30 cellular contexts compared by ENCODE assay signal in genomic region chr9:727767-728166, GRCh38.
DNase-seq lines count a peak whose midpoint lies in the region; ATAC-seq and TF ChIP-seq lines count a peak whose summit lies in the region.
"Had no signal": no experiment of that assay in that cellular context is flagged by ENCODE, and none has a peak within 500 bp of the region (broad histone marks: within the 10 kb centered on the region; RNA-seq: fewer than 3 reads in every experiment).

No MANE protein-coding gene starts in this region.

- peak; percentile 35 for ATAC-seq in left lung
- ATAC-seq: activated CD8-positive, alpha-beta T cell treated with anti-CD3 and anti-CD28 coated beads, Interleukin-2, amount 10 ng/mL, durations not matched to agents 7 days and 5 days; activated T-helper 17 cell treated with anti-CD3 and anti-CD28 coated beads, Interleukin-2, amount 50 U/mL, for 72 hours; right cardiac atrium; stimulated activated naive CD8-positive, alpha-beta T cell treated with anti-CD3 and anti-CD28 coated beads, Interleukin-15, amount 100 ng/mL, for 72 hours had no signal

- H3K4me2 ChIP-seq in PC-9 = peak overlapping the region; percentile 20; the same call in 1 of the 2 replicates
- H3K4me2 ChIP-seq: neural progenitor cell had no signal

- H4K20me1 ChIP-seq in PC-9 (ENCODE audit: insufficient read depth) = no peaks in the 10 kb centered on the region

- intact Hi-C loops in PC-9 (cut with micrococcal nuclease; ENCODE audit: unreplicated experiment) (no loop called here), left lung (cut with DNase I) (no loop called here)

- CTCF ChIA-PET in PC-9 (lab: Charles Lee) = no interaction called here

- H3K4me1 ChIP-seq in PC-9 (replicated peaks; ENCODE audit: insufficient read depth) = peaks cover 13% of the 10 kb centered on the region; the same call in 1 of the 2 replicates
- H3K4me1 ChIP-seq in left lung = no peaks in the 10 kb centered on the region
- H3K4me1 ChIP-seq: adrenal gland, neural progenitor cell, parathyroid adenoma, spleen had no signal

- no peak for TF ChIP-seq CTCF in PC-9 (conservative IDR thresholded peaks at IDR 0.05)
- no peak for TF ChIP-seq CTCF in epithelial cell of esophagus (IDR thresholded peaks at IDR 0.05; ENCODE audit: insufficient read depth, low read depth, low read length, missing control alignments)
- TF ChIP-seq CTCF in left lung (IDR thresholded peaks at IDR 0.05) = no peak
- TF ChIP-seq CTCF in foreskin fibroblast (IDR thresholded peaks at IDR 0.05; ENCODE audit: low read depth, low read length) = no peak

- no peaks in the 10 kb centered on the region for H3K79me2 ChIP-seq in PC-9 (ENCODE audit: low read depth)
- H3K79me2 ChIP-seq: parathyroid adenoma had no signal

- H3K27me3 ChIP-seq in PC-9 (ENCODE audit: insufficient read depth, low read depth) (no peaks in the 10 kb centered on the region), left lung (no peaks in the 10 kb centered on the region)
- H3K27me3 ChIP-seq: adrenal gland, neural progenitor cell, spleen had no signal

- H3K36me3 ChIP-seq in PC-9 (ENCODE audit: low read depth) (no peaks in the 10 kb centered on the region), left lung (peaks cover 0 to 24% of the 10 kb centered on the region in 2 donors)
- H3K36me3 ChIP-seq: neural progenitor cell had no signal

- no TSS peak for BruUV-seq in PC-9 (replicated peaks; lab: Mats Ljungman, UMichigan)

- POLR2A ChIA-PET in PC-9 (lab: Charles Lee; ENCODE audit: unreplicated experiment) = no interaction called here

- H3K9me3 ChIP-seq in PC-9 (ENCODE audit: insufficient read depth, low read depth) (no peaks in the 10 kb centered on the region), left lung (no peaks in the 10 kb centered on the region)
- H3K9me3 ChIP-seq: adrenal gland, spleen had no signal

- H3K4me3 ChIP-seq in PC-9 = no peak overlapping the region
- H3K4me3 ChIP-seq in epithelial cell of esophagus (ENCODE audit: low read length) = no peak overlapping the region
- H3K4me3 ChIP-seq in left lung = no peak overlapping the region
- H3K4me3 ChIP-seq in foreskin fibroblast (ENCODE audit: low read depth in 1 of 2, low read length in 2 of 2) = no peak overlapping the region
- H3K4me3 ChIP-seq: adrenal gland, neural progenitor cell, spleen had no signal

- no peaks in the 10 kb centered on the region for H3F3A ChIP-seq in PC-9 (ENCODE audit: insufficient read depth, low read depth)

- H3K27ac ChIP-seq in PC-9 (no peak overlapping the region), left lung (no peak overlapping the region)
- H3K27ac ChIP-seq: adrenal gland, neural progenitor cell, parathyroid adenoma, spleen, VCaP had no signal

- no peaks in the 10 kb centered on the region for H3K9me2 ChIP-seq in PC-9 (ENCODE audit: insufficient read depth)

- peak; percentile 54 for DNase-seq in ELF-1 (ENCODE audit: low read depth, low spot score)
- DNase-seq in PC-9 = peak in 1 of 2 experiments; percentile 42
- DNase-seq in epithelial cell of esophagus (ENCODE audit: low read depth) = peak; percentile 52
- DNase-seq in left lung = no peak
- no peak for DNase-seq in D341Med (ENCODE audit: low spot score)
- DNase-seq in activated CD8-positive, alpha-beta memory T cell treated with anti-CD3 and anti-CD28 coated beads, Interleukin-2, amount 50 U/mL, for 48 hours = no peak
- no peak for DNase-seq in SW 1271 (lab: John Stamatoyannopoulos, UW)
- no peak for DNase-seq in foreskin fibroblast
- DNase-seq: activated CD4-positive, alpha-beta T cell treated with anti-CD3 and anti-CD28 coated beads for 4 hours; activated CD8-positive, alpha-beta T cell treated with anti-CD3 and anti-CD28 coated beads, Interleukin-2, amount 10 ng/mL, durations not matched to agents 7 days and 5 days; activated naive CD4-positive, alpha-beta T cell treated with anti-CD3 and anti-CD28 coated beads, Interleukin-2, amount 10 ng/mL, durations not matched to agents 7 days and 5 days; adrenal gland; AML-193; CD4-positive, CD25-positive, alpha-beta regulatory T cell; H7; mesenchymal stem cell; NCI-H1048; NCI-H2107; NCI-H446; NCI-H748 treated with DMSO at 0.1 percent for 48 hours; right cardiac atrium; spleen; stimulated activated CD4-positive, alpha-beta T cell treated with anti-CD3 and anti-CD28 coated beads, Interleukin-2, amount 100 ng/mL, for 24 hours; stimulated activated CD8-positive, alpha-beta memory T cell treated with anti-CD3 and anti-CD28 coated beads, Interleukin-4, amount 100 ng/mL, for 48 hours; stimulated activated naive CD8-positive, alpha-beta T cell treated with anti-CD3 and anti-CD28 coated beads, Interleukin-15, amount 100 ng/mL, for 72 hours; T-helper 9 cell had no signal

- no peak overlapping the region for H2AFZ ChIP-seq in PC-9
- H2AFZ ChIP-seq: neural progenitor cell, parathyroid adenoma had no signal

Comparison
In these comparisons a context has a peak if more than half of its experiments do, and no peak if none do; other contexts are left out.
1. DNase-seq: peak in ELF-1 (single experiment) and epithelial cell of esophagus (single experiment); none in left lung (0 of 2), D341Med (single experiment), activated CD8-positive, alpha-beta memory T cell treated with anti-CD3 and anti-CD28 coated beads, Interleukin-2, amount 50 U/mL, for 48 hours (single experiment), SW 1271 (0 of 2) and foreskin fibroblast (0 of 2).